ENCODE assay signal across 27 cellular contexts in the genomic region with DNA sequence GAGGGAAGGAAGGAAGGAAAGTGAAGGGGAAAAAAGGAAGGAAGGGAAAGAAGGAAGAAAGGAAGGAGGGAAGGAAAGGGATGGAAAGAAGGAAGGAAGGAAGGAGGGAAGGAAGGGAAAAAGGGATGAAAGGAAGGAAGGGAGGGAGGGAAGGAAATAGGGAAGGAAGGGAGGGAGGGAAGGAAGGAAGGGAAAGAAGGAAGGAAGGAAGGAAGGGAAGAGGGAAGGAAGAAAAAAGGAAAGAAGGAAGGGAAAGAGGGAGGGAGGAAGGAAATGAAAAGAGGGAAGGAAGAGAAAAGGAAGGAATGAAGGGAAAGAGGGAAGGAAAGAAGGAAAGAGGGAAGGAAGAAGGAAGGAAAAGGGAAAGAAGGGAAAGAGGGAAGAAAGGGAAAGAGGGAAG.
"Had no signal": no experiment of that assay in that cellular context is flagged by ENCODE, and none has a peak within 500 bp of the region (broad histone marks: within the 10 kb centered on the region; RNA-seq: fewer than 3 reads in every experiment).

No MANE protein-coding gene starts in this region.

- H3K4me3 ChIP-seq: colonic mucosa, coronary artery, dorsolateral prefrontal cortex, esophagus muscularis mucosa, esophagus squamous epithelium, gastrocnemius medialis, gastroesophageal sphincter, heart left ventricle, heart right ventricle had no signal

- H3K27me3 ChIP-seq: colonic mucosa, foreskin keratinocyte had no signal

- ATAC-seq: effector memory CD8-positive, alpha-beta T cell; esophagus mucosa; foreskin keratinocyte; gastrocnemius medialis; gastroesophageal sphincter; heart left ventricle; heart right ventricle had no signal

- H3K9me3 ChIP-seq: colonic mucosa, esophagus squamous epithelium, gastrocnemius medialis had no signal

- H3K4me1 ChIP-seq: colonic mucosa, esophagus muscularis mucosa, esophagus squamous epithelium, foreskin keratinocyte, gastrocnemius medialis, gastroesophageal sphincter, heart left ventricle, heart right ventricle had no signal

- H3K36me3 ChIP-seq: colonic mucosa, esophagus muscularis mucosa, esophagus squamous epithelium, gastrocnemius medialis, gastroesophageal sphincter, heart left ventricle, heart right ventricle had no signal

- FAIRE-seq: colon, endometrium, endothelial cell of umbilical vein, frontal cortex had no signal

- DNase-seq: colonic mucosa; cortex of kidney; dermis blood vessel endothelial cell; dorsolateral prefrontal cortex; effector CD4-positive, alpha-beta T cell; effector CD8-positive, alpha-beta T cell; effector memory CD4-positive, alpha-beta T cell; effector memory CD8-positive, alpha-beta T cell; endodermal cell; erythroblast; esophagus squamous epithelium; foreskin fibroblast; foreskin keratinocyte; foreskin melanocyte; gastrocnemius medialis; glutamatergic neuron; heart left ventricle; heart right ventricle had no signal

- H3K27ac ChIP-seq: colonic mucosa, coronary artery, dorsolateral prefrontal cortex, epithelial cell of prostate, esophagus muscularis mucosa, esophagus squamous epithelium, foreskin keratinocyte, gastrocnemius medialis, gastroesophageal sphincter, heart left ventricle, heart right ventricle had no signal
